In the genomic region with DNA sequence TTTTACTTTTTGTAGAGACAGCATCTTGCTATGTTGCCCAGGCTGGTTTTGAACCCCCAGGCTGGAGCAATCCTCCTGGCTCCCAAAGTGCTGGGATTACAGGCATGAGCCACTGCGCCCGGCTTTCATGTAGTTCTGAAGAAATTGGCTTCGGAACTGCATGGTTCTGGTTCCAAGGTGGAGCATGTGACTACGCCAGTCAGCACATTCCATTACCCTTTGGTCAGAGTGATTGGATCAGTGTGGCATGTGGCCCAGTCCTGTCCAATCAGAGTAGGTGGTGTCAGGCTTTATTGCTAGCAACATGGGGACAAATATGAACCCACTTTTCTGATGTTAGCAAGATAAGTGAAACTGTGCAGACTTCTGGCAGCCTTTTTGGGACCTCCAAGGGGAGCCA, we compare ENCODE assay signal across 14 cellular contexts. TPM values are rescaled to one million over a fixed set of nuclear protein-coding genes. Genes with fewer than 3 reads are reported as not detected.
DNase-seq lines count a peak whose midpoint lies in the region; ATAC-seq, FAIRE-seq and TF ChIP-seq lines count a peak whose summit lies in the region.
"Had no signal": no experiment of that assay in that cellular context is flagged by ENCODE, and none has a peak within 500 bp of the region (broad histone marks: within the 10 kb centered on the region; RNA-seq: fewer than 3 reads in every experiment).

No MANE protein-coding gene starts in this region.

- TF ChIP-seq CTCF in GM23338 (conservative IDR thresholded peaks at IDR 0.05; ENCODE audit: low read depth in 2 of 2) (no peak), bronchial epithelial cell (IDR thresholded peaks at IDR 0.05; ENCODE audit: insufficient read depth, low read length, severe bottlenecking) (no peak)

- H3K9me3 ChIP-seq in skeletal muscle tissue (ENCODE audit: control insufficient read depth in 3 of 3, low read length in 3 of 3): no peaks in the 10 kb centered on the region
- H3K9me3 ChIP-seq in CD4-positive, alpha-beta memory T cell (ENCODE audit: control insufficient read depth in 1 of 2, low read length in 2 of 2): no peaks in the 10 kb centered on the region
- H3K9me3 ChIP-seq: neutrophil had no signal

- no peaks in the 10 kb centered on the region for H3K9me3 Mint-ChIP-seq in GM23338
- no peaks in the 10 kb centered on the region for H3K9me3 Mint-ChIP-seq in CD4-positive, alpha-beta memory T cell
- H3K9me3 Mint-ChIP-seq: activated T-cell treated with anti-CD3 and anti-CD28 coated beads, Interleukin-2, amount 50 U/mL, for 4 hours had no signal

- no peak overlapping the region for H2AFZ ChIP-seq in GM23338

- H3K4me1 ChIP-seq in GM23338 (ENCODE audit: insufficient read depth) (0 out of 2 replicates have a peak, but pooled peaks cover 5% of the 10 kb centered on the region), skeletal muscle tissue (ENCODE audit: control insufficient read depth in 3 of 3, insufficient read depth in 3 of 3, low read length in 3 of 3) (peaks cover 75 to 83% (median 79%) of the 10 kb centered on the region in 3 donors)
- H3K4me1 ChIP-seq in CD4-positive, alpha-beta memory T cell (ENCODE audit: insufficient read depth, low read length): no peaks in the 10 kb centered on the region

- ATAC-seq in GM23338 (peak; percentile 30; the same call in 2 of the 3 replicates), HG02884 (IDR thresholded peaks at IDR 0.05; ENCODE audit: unreplicated experiment) (no peak), HG03442 (IDR thresholded peaks at IDR 0.05; ENCODE audit: unreplicated experiment) (no peak)
- ATAC-seq: activated T-cell treated with anti-CD3 and anti-CD28 coated beads, Interleukin-2, amount 50 U/mL, for 4 hours had no signal

- H3K9me2 ChIP-seq in GM23338 (ENCODE audit: insufficient read depth): no peaks in the 10 kb centered on the region

- H3F3A ChIP-seq in GM23338 (replicated peaks; ENCODE audit: low read depth): no peaks in the 10 kb centered on the region

- peaks cover 7% of the 10 kb centered on the region for H3K4me1 Mint-ChIP-seq in GM23338
- no peaks in the 10 kb centered on the region for H3K4me1 Mint-ChIP-seq in CD4-positive, alpha-beta memory T cell

- no peak for FAIRE-seq in bronchial epithelial cell (lab: Jason Lieb, UNC)

- no peak overlapping the region for H3K9ac ChIP-seq in skeletal muscle tissue (ENCODE audit: low read depth in 1 of 3, low read length in 3 of 3)

- no peaks in the 10 kb centered on the region for H3K36me3 ChIP-seq in GM23338 (ENCODE audit: insufficient read depth)
- H3K36me3 ChIP-seq in bronchial epithelial cell (ENCODE audit: control insufficient read depth, insufficient read depth, low read length): no peaks in the 10 kb centered on the region
- H3K36me3 ChIP-seq in skeletal muscle tissue (ENCODE audit: control insufficient read depth in 3 of 3, insufficient read depth in 3 of 3, low read length in 3 of 3): no peaks in the 10 kb centered on the region
- H3K36me3 ChIP-seq in CD4-positive, alpha-beta memory T cell (ENCODE audit: insufficient read depth, low read length): no peaks in the 10 kb centered on the region
- H3K36me3 ChIP-seq: neutrophil had no signal

- no peaks in the 10 kb centered on the region for H3K36me3 Mint-ChIP-seq in GM23338 (ENCODE audit: low read depth)
- H3K36me3 Mint-ChIP-seq in CD4-positive, alpha-beta memory T cell: no peaks in the 10 kb centered on the region

- H3K4me2 ChIP-seq in GM23338: no peak overlapping the region

- POLR2A ChIA-PET in CD4-positive, alpha-beta memory T cell (lab: Charles Lee; ENCODE audit: partially characterized antibody): no interaction called here

- H3K27ac ChIP-seq in GM23338 (ENCODE audit: low read depth) (no peak overlapping the region), skeletal muscle tissue (ENCODE audit: low read depth, low read length) (peak overlapping the region; percentile 36)
- H3K27ac ChIP-seq in CD4-positive, alpha-beta memory T cell (ENCODE audit: low read depth, low read length): no peak overlapping the region
- H3K27ac ChIP-seq: epithelial cell of prostate, neutrophil had no signal

- CTCF ChIA-PET in CD4-positive, alpha-beta memory T cell (lab: Charles Lee; ENCODE audit: partially characterized antibody): interaction anchor here (1.8 kb wide), 1 partner anchor 8 kb away, joined by 7 read pairs; no protein-coding TSS in a partner anchor

- intact Hi-C loops in CD4-positive, alpha-beta memory T cell (cut with micrococcal nuclease): no loop called here

- H4K20me1 ChIP-seq in GM23338 (replicated peaks; ENCODE audit: insufficient read depth): no peaks in the 10 kb centered on the region

- no peaks in the 10 kb centered on the region for H3K27me3 ChIP-seq in GM23338 (ENCODE audit: insufficient read depth)
- H3K27me3 ChIP-seq in bronchial epithelial cell (ENCODE audit: control insufficient read depth, insufficient read depth, low read length): no peaks in the 10 kb centered on the region
- H3K27me3 ChIP-seq in skeletal muscle tissue (ENCODE audit: control insufficient read depth in 3 of 3, insufficient read depth in 3 of 3, low read length in 3 of 3): no peaks in the 10 kb centered on the region
- H3K27me3 ChIP-seq in CD4-positive, alpha-beta memory T cell (ENCODE audit: insufficient read depth, low read length): peaks cover 8% of the 10 kb centered on the region

- no peak for DNase-seq in GM23338 (ENCODE audit: low spot score)
- DNase-seq in bronchial epithelial cell (ENCODE audit: low read depth): peak; percentile 73
- peak; percentile 84 for DNase-seq in hepatic stellate cell (ENCODE audit: low spot score)
- no peak for DNase-seq in T-helper 9 cell
- no peak for DNase-seq in CD4-positive, alpha-beta memory T cell
- DNase-seq: activated T-cell treated with anti-CD3 and anti-CD28 coated beads, Interleukin-2, amount 50 U/mL, for 4 hours; DMS153; NCI-H187 treated with DMSO at 0.1 percent for 48 hours; T-helper 1 cell had no signal

- no peak overlapping the region for H3K27ac Mint-ChIP-seq in GM23338
- H3K27ac Mint-ChIP-seq in CD4-positive, alpha-beta memory T cell: no peak overlapping the region

- peaks cover 7% of the 10 kb centered on the region for H3K27me3 Mint-ChIP-seq in GM23338 (ENCODE audit: insufficient read depth, low read depth, poor library complexity)
- H3K27me3 Mint-ChIP-seq in CD4-positive, alpha-beta memory T cell: peaks cover 23 to 30% of the 10 kb centered on the region in 2 donors

- H3K79me2 ChIP-seq in GM23338 (replicated peaks; ENCODE audit: insufficient read depth): no peaks in the 10 kb centered on the region

- H3K4me3 ChIP-seq in GM23338 (no peak overlapping the region), bronchial epithelial cell (ENCODE audit: low read depth, low read length) (no peak overlapping the region), skeletal muscle tissue (ENCODE audit: low read length in 3 of 3) (no peak overlapping the region)
- no peak overlapping the region for H3K4me3 ChIP-seq in CD4-positive, alpha-beta memory T cell (ENCODE audit: low read length in 2 of 2)

- no peak overlapping the region for H3K4me3 Mint-ChIP-seq in GM23338
- H3K4me3 Mint-ChIP-seq in CD4-positive, alpha-beta memory T cell: no peak overlapping the region
- H3K4me3 Mint-ChIP-seq: activated T-cell treated with anti-CD3 and anti-CD28 coated beads, Interleukin-2, amount 50 U/mL, for 4 hours had no signal

TF ChIP-seq in GM23338, 12 proteins besides CTCF, POLR2A, EP300 and RAD21 (continues in another document):
- TF ChIP-seq EZH2 (IDR thresholded peaks at IDR 0.05; ENCODE audit: low read depth, unreplicated experiment) (no peak), POLR2AphosphoS5 (IDR thresholded peaks at IDR 0.05; ENCODE audit: low read depth) (no peak), EZH2phosphoT487 (IDR thresholded peaks at IDR 0.05; ENCODE audit: unreplicated experiment) (no peak), JUNB (IDR thresholded peaks at IDR 0.05; ENCODE audit: unreplicated experiment) (no peak), NANOG (IDR thresholded peaks at IDR 0.05; ENCODE audit: borderline replicate concordance) (no peak), CREB1 (CRISPR knock-in tag; IDR thresholded peaks at IDR 0.05; ENCODE audit: low read depth) (no peak), ZNF331 (CRISPR knock-in tag; IDR thresholded peaks at IDR 0.05; ENCODE audit: low read depth) (no peak)
- TF ChIP-seq, protein P1, sequence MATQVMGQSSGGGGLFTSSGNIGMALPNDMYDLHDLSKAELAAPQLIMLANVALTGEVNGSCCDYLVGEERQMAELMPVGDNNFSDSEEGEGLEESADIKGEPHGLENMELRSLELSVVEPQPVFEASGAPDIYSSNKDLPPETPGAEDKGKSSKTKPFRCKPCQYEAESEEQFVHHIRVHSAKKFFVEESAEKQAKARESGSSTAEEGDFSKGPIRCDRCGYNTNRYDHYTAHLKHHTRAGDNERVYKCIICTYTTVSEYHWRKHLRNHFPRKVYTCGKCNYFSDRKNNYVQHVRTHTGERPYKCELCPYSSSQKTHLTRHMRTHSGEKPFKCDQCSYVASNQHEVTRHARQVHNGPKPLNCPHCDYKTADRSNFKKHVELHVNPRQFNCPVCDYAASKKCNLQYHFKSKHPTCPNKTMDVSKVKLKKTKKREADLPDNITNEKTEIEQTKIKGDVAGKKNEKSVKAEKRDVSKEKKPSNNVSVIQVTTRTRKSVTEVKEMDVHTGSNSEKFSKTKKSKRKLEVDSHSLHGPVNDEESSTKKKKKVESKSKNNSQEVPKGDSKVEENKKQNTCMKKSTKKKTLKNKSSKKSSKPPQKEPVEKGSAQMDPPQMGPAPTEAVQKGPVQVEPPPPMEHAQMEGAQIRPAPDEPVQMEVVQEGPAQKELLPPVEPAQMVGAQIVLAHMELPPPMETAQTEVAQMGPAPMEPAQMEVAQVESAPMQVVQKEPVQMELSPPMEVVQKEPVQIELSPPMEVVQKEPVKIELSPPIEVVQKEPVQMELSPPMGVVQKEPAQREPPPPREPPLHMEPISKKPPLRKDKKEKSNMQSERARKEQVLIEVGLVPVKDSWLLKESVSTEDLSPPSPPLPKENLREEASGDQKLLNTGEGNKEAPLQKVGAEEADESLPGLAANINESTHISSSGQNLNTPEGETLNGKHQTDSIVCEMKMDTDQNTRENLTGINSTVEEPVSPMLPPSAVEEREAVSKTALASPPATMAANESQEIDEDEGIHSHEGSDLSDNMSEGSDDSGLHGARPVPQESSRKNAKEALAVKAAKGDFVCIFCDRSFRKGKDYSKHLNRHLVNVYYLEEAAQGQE (IDR thresholded peaks at IDR 0.05; ENCODE audit: unreplicated experiment): no peak

RNA-seq across cellular contexts. Expression of a gene that starts 16.3 kb away (rescaled TPM):
- 0.62 and 0.97 TPM in 2 replicates for total RNA-seq in GM23338 (2014; rRNA removed; shearing (Covaris generic))
- 0.11 and 0.45 TPM in 2 replicates for polyA plus RNA-seq in GM23338 (2016; fragmentation: Nextera tagmentation; extraction: Ambion mirVana)
- total RNA-seq in bronchial epithelial cell: 0.79 TPM in 1 of 2 replicates, not detected in the other
- 8.4 TPM for total RNA-seq in skeletal muscle tissue
- total RNA-seq in CD4-positive, alpha-beta memory T cell: not detected
- not detected for polyA plus RNA-seq in CD4-positive, alpha-beta memory T cell
- total RNA-seq: activated T-cell treated with anti-CD3 and anti-CD28 coated beads, Interleukin-2, amount 50 U/mL, for 4 hours had no signal

RNA-seq across cellular contexts. Expression of a gene that starts 43.3 kb away (rescaled TPM):
- not detected in 2 replicates for total RNA-seq in GM23338 (2014; rRNA removed; shearing (Covaris generic))
- not detected in 2 replicates for polyA plus RNA-seq in GM23338 (2016; fragmentation: Nextera tagmentation; extraction: Ambion mirVana)
- not detected in 2 replicates for total RNA-seq in bronchial epithelial cell
- not detected for total RNA-seq in skeletal muscle tissue
- total RNA-seq in CD4-positive, alpha-beta memory T cell: 10 to 100 TPM; 17.2 to 20.0 TPM
- polyA plus RNA-seq in CD4-positive, alpha-beta memory T cell: 10 to 100 TPM; 22.3 to 32.2 TPM

Comparison
In these comparisons a context has a peak if more than half of its experiments do, and no peak if none do; other contexts are left out.
1. DNase-seq: peak in bronchial epithelial cell (single experiment) and hepatic stellate cell (single experiment); none in GM23338 (single experiment), T-helper 9 cell (single experiment) and CD4-positive, alpha-beta memory T cell (0 of 5).
2. RNA of a gene that starts 43.3 kb away (total RNA-seq): 17.2 to 20.0 TPM in CD4-positive, alpha-beta memory T cell; not detected in GM23338, not detected in bronchial epithelial cell and not detected in skeletal muscle tissue (single experiment); every median in the first group is over 10 times any median in the second.